Comparison of ENCODE assay signal across 8 cellular contexts in the genomic region with DNA sequence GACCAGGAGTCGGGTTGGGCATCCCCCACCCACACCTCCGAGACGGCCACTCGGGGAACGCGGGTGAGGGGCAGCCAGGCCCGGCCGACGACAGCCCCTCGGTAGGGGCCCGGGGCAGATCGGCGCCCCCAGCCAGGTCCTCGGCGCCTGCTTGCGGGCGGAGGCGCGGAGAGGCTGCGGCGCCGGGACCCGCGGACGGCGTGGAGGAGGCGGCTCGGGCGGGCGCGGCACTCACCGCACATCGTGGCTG. TPM values are rescaled to one million over a fixed set of nuclear protein-coding genes. Genes with fewer than 3 reads are reported as not detected.
DNase-seq lines count a peak whose midpoint lies in the region; ATAC-seq, FAIRE-seq and TF ChIP-seq lines count a peak whose summit lies in the region.

No MANE protein-coding gene starts in this region.

- H4K8ac ChIP-seq in mesenchymal stem cell (ENCODE audit: low read length), result peak overlapping the region; percentile 56

- peak overlapping the region in 1 of 2 experiments; percentile 35 for H3K23ac ChIP-seq in mesenchymal stem cell (ENCODE audit: low read length in 2 of 2)

- H2BK120ac ChIP-seq in mesenchymal stem cell (ENCODE audit: low read depth, low read length), result no peak overlapping the region

- H4K91ac ChIP-seq in mesenchymal stem cell (ENCODE audit: low read length), result peak overlapping the region; percentile 40

- H3K4me3 ChIP-seq in AG09309 (ENCODE audit: control insufficient read depth, low read depth, low read length) (peak overlapping the region; percentile 94), HAP-1 (peak overlapping the region; percentile 66), adipocyte (ENCODE audit: low read length) (peak overlapping the region; percentile 89), mesenchymal stem cell (ENCODE audit: insufficient read depth in 1 of 2, low read depth in 1 of 2, low read length in 2 of 2) (peak overlapping the region; percentile 73 to 99)

- in situ Hi-C loops in HAP-1 (cut with MboI; ENCODE audit: low sequenced_read_pairs), result no loop called here

- H3K4me1 Mint-ChIP-seq in activated CD4-positive, alpha-beta memory T cell treated with anti-CD3 and anti-CD28 coated beads, Interleukin-2, amount 10 ng/mL, durations not matched to agents 7 days and 5 days, result peaks cover 4% of the 10 kb centered on the region

- H3K9me3 Mint-ChIP-seq in activated CD4-positive, alpha-beta memory T cell treated with anti-CD3 and anti-CD28 coated beads, Interleukin-2, amount 10 ng/mL, durations not matched to agents 7 days and 5 days, result no peaks in the 10 kb centered on the region

- under 1% methylated on average over 27 of the region's 33 CpGs for WGBS in mesenchymal stem cell

- H3K4me1 ChIP-seq in HAP-1 (peaks cover 6% of the 10 kb centered on the region; the same call in 1 of the 2 replicates), adipocyte (ENCODE audit: control insufficient read depth, insufficient read depth, low read length) (peaks cover 26% of the 10 kb centered on the region), mesenchymal stem cell (ENCODE audit: control insufficient read depth, insufficient read depth, low read depth, low read length) (peaks cover 30% of the 10 kb centered on the region)

- no peak for DNase-seq in AG09309 (ENCODE audit: low read depth)
- DNase-seq in HAP-1 (ENCODE audit: low spot score in 2 of 2), result no peak
- no peak for DNase-seq in adipocyte (ENCODE audit: low read depth)
- no peak for DNase-seq in mesenchymal stem cell
- no peak for DNase-seq in activated CD4-positive, alpha-beta memory T cell treated with anti-CD3 and anti-CD28 coated beads, Interleukin-2, amount 10 ng/mL, durations not matched to agents 7 days and 5 days
- DNase-seq in GM19239 (ENCODE audit: insufficient read length, low spot score), result no peak

- no peak overlapping the region for H3K4ac ChIP-seq in mesenchymal stem cell (ENCODE audit: low read depth in 1 of 2, low read length in 2 of 2)

- peak overlapping the region; percentile 31 for H2BK15ac ChIP-seq in mesenchymal stem cell (ENCODE audit: low read depth, poor library complexity, severe bottlenecking)

- peak overlapping the region; percentile 95 for H3K4me2 ChIP-seq in mesenchymal stem cell (ENCODE audit: low read length, poor library complexity, severe bottlenecking)

- ATAC-seq in GM18870 (IDR thresholded peaks at IDR 0.05; ENCODE audit: unreplicated experiment) (no peak), HG02798 (IDR thresholded peaks at IDR 0.05; ENCODE audit: poor library complexity, unreplicated experiment) (no peak)

- H3K27me3 ChIP-seq in HAP-1 (ENCODE audit: low read depth), result no peaks in the 10 kb centered on the region
- peaks cover 9% of the 10 kb centered on the region for H3K27me3 ChIP-seq in adipocyte (replicated peaks; ENCODE audit: control insufficient read depth, insufficient read depth, low read length)
- H3K27me3 ChIP-seq in mesenchymal stem cell (ENCODE audit: control insufficient read depth in 1 of 2, insufficient read depth in 1 of 2, low read length in 2 of 2), result peaks cover 4 to 18% of the 10 kb centered on the region in 2 experiments

- H2AK5ac ChIP-seq in mesenchymal stem cell (ENCODE audit: low read length, severe bottlenecking), result no peak overlapping the region

- POLR2A ChIA-PET in activated CD4-positive, alpha-beta memory T cell treated with anti-CD3 and anti-CD28 coated beads, Interleukin-2, amount 10 ng/mL, durations not matched to agents 7 days and 5 days (lab: Charles Lee), result no interaction called here

- H3K14ac ChIP-seq in mesenchymal stem cell (ENCODE audit: low read length in 2 of 2), result peak overlapping the region in 1 of 2 experiments; percentile 61

- no peak overlapping the region for H3K4me3 Mint-ChIP-seq in activated CD4-positive, alpha-beta memory T cell treated with anti-CD3 and anti-CD28 coated beads, Interleukin-2, amount 10 ng/mL, durations not matched to agents 7 days and 5 days

- peaks cover 52% of the 10 kb centered on the region for H3K27me3 Mint-ChIP-seq in activated CD4-positive, alpha-beta memory T cell treated with anti-CD3 and anti-CD28 coated beads, Interleukin-2, amount 10 ng/mL, durations not matched to agents 7 days and 5 days

- H3K79me1 ChIP-seq in mesenchymal stem cell (replicated peaks; ENCODE audit: low read length, poor library complexity, severe bottlenecking), result peaks cover 16% of the 10 kb centered on the region

- H3K27ac Mint-ChIP-seq in activated CD4-positive, alpha-beta memory T cell treated with anti-CD3 and anti-CD28 coated beads, Interleukin-2, amount 10 ng/mL, durations not matched to agents 7 days and 5 days, result no peak overlapping the region

- peak overlapping the region; percentile 16 for H2AFZ ChIP-seq in mesenchymal stem cell (ENCODE audit: low read depth, low read length)

- TF ChIP-seq CTCF in AG09309 (IDR thresholded peaks at IDR 0.05; ENCODE audit: control insufficient read depth, insufficient read depth, low read depth, low read length, missing control alignments), result no peak

- CTCF ChIA-PET in activated CD4-positive, alpha-beta memory T cell treated with anti-CD3 and anti-CD28 coated beads, Interleukin-2, amount 10 ng/mL, durations not matched to agents 7 days and 5 days (lab: Charles Lee), result interaction anchor here (1.5 kb wide), 1 partner anchor 24 kb away, joined by 7 read pairs; no protein-coding TSS in a partner anchor

- no peak for FAIRE-seq in GM19239 (lab: Jason Lieb, UNC)

- peak overlapping the region; percentile 48 to 84 for H3K18ac ChIP-seq in mesenchymal stem cell (ENCODE audit: low read depth in 1 of 2, low read length in 2 of 2)

- H3K9me3 ChIP-seq in HAP-1 (no peaks in the 10 kb centered on the region), adipocyte (ENCODE audit: control insufficient read depth, low read length) (no peaks in the 10 kb centered on the region), mesenchymal stem cell (ENCODE audit: control insufficient read depth, low read length) (no peaks in the 10 kb centered on the region)

- peak overlapping the region; percentile 89 for H3K9ac ChIP-seq in adipocyte (ENCODE audit: low read length)
- peak overlapping the region; percentile 90 for H3K9ac ChIP-seq in mesenchymal stem cell (ENCODE audit: low read length)

- no peak overlapping the region for H2BK12ac ChIP-seq in mesenchymal stem cell (ENCODE audit: low read length in 2 of 2)

- no peak overlapping the region for H2BK5ac ChIP-seq in mesenchymal stem cell (ENCODE audit: low read depth, low read length, poor library complexity, severe bottlenecking)

- H3K36me3 Mint-ChIP-seq in activated CD4-positive, alpha-beta memory T cell treated with anti-CD3 and anti-CD28 coated beads, Interleukin-2, amount 10 ng/mL, durations not matched to agents 7 days and 5 days (ENCODE audit: low read depth), result no peaks in the 10 kb centered on the region

- H3K27ac ChIP-seq in mesenchymal stem cell (ENCODE audit: low read length, poor library complexity, severe bottlenecking), result no peak overlapping the region

- H3K36me3 ChIP-seq in HAP-1 (replicated peaks), result no peaks in the 10 kb centered on the region
- H3K36me3 ChIP-seq in adipocyte (ENCODE audit: control insufficient read depth, insufficient read depth, low read length, severe bottlenecking), result no peaks in the 10 kb centered on the region
- H3K36me3 ChIP-seq in mesenchymal stem cell (ENCODE audit: control insufficient read depth in 1 of 2, insufficient read depth in 2 of 2, low read depth in 1 of 2, low read length in 2 of 2), result peaks cover 0 to 3% of the 10 kb centered on the region in 2 experiments

RNA-seq across cellular contexts. Expression of a gene that starts 0.2 kb away (rescaled TPM):
- polyA plus RNA-seq in mesenchymal stem cell (2013, experiment 1 of 2), result 12.3 TPM
- 12.0 TPM for polyA plus RNA-seq in mesenchymal stem cell (2013, experiment 2 of 2)
- total RNA-seq in activated CD4-positive, alpha-beta memory T cell treated with anti-CD3 and anti-CD28 coated beads, Interleukin-2, amount 10 ng/mL, durations not matched to agents 7 days and 5 days, result not detected
